In the genomic region with DNA sequence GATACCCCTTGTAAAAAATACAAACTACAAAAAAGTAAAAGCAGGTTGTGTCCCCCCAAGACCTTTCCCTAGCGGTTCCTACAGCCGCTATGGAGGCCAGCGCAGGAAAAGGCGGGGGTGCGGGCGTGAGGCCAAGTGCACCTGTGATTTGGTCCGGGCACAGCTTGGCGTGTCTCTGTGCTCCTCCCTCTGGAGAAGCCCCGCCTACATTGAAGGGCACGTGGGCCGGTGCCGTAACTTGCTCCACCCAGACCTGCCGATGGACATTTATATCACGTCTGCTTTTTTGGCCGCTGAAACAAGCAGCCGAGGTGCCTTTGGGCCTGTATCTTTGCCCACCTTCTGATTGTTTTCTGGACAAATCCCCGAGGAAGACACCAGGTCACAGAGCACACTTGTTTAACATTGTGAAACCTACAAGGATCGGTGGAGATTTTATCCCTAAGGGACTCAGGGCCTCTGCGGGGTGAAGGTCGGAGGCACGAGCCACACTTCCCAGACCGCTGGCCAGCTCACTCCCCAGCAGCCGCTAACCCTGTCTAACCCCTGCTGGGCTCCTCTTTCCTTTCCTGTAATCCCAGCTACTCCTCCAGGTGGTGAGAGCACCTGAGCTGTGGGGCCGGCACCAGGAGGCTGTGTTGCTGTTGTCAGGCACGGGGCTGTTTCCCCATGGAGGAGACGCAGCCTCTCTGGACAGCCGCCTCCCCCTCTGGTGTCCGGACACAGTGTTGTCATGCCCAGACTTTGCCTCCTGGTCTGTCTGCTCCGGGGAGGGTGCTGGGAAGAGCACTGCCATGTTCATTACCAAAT, we compare ENCODE assay signal across 2 cellular contexts.
A peak's percentile ranks its signal among the peaks of the same experiment; 100 is the strongest.
TF ChIP-seq lines count a peak whose summit lies in the region.

No MANE protein-coding gene starts in this region.

TF ChIP-seq in K562, 482 proteins besides CTCF, POLR2A, EP300 and RAD21 (continues in another document):
- TF ChIP-seq, protein P1, sequence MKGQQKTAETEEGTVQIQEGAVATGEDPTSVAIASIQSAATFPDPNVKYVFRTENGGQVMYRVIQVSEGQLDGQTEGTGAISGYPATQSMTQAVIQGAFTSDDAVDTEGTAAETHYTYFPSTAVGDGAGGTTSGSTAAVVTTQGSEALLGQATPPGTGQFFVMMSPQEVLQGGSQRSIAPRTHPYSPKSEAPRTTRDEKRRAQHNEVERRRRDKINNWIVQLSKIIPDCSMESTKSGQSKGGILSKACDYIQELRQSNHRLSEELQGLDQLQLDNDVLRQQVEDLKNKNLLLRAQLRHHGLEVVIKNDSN (CRISPR knock-in tag; IDR thresholded peaks at IDR 0.05) = peak; percentile 94
- TF ChIP-seq KDM5B (IDR thresholded peaks at IDR 0.05; ENCODE audit: insufficient replicate concordance, low read depth, low read length) (no peak), CREBBP (IDR thresholded peaks at IDR 0.05; ENCODE audit: low read depth, low read length) (no peak), ERF (CRISPR knock-in tag; IDR thresholded peaks at IDR 0.05) (no peak), CEBPB (tag; IDR thresholded peaks at IDR 0.05) (peak; percentile 31; the same call in 1 of the 2 replicates), SIX5 (IDR thresholded peaks at IDR 0.05; ENCODE audit: borderline replicate concordance in 1 of 2, insufficient read depth in 1 of 2, low read depth in 1 of 2, low read length in 2 of 2) (no peak), HDGF (IDR thresholded peaks at IDR 0.05) (no peak), RAD51 (IDR thresholded peaks at IDR 0.05; ENCODE audit: borderline replicate concordance, low read depth) (peak; percentile 79), MYC (IDR thresholded peaks at IDR 0.05; ENCODE audit: low read depth, low read length) (no peak), MYC (CRISPR knock-in tag; IDR thresholded peaks at IDR 0.05; ENCODE audit: borderline replicate concordance, low read depth) (no peak), PHB (CRISPR knock-in tag; IDR thresholded peaks at IDR 0.05) (no peak), ZNF165 (CRISPR knock-in tag; IDR thresholded peaks at IDR 0.05; ENCODE audit: borderline replicate concordance) (no peak)
- TF ChIP-seq, protein P2, sequence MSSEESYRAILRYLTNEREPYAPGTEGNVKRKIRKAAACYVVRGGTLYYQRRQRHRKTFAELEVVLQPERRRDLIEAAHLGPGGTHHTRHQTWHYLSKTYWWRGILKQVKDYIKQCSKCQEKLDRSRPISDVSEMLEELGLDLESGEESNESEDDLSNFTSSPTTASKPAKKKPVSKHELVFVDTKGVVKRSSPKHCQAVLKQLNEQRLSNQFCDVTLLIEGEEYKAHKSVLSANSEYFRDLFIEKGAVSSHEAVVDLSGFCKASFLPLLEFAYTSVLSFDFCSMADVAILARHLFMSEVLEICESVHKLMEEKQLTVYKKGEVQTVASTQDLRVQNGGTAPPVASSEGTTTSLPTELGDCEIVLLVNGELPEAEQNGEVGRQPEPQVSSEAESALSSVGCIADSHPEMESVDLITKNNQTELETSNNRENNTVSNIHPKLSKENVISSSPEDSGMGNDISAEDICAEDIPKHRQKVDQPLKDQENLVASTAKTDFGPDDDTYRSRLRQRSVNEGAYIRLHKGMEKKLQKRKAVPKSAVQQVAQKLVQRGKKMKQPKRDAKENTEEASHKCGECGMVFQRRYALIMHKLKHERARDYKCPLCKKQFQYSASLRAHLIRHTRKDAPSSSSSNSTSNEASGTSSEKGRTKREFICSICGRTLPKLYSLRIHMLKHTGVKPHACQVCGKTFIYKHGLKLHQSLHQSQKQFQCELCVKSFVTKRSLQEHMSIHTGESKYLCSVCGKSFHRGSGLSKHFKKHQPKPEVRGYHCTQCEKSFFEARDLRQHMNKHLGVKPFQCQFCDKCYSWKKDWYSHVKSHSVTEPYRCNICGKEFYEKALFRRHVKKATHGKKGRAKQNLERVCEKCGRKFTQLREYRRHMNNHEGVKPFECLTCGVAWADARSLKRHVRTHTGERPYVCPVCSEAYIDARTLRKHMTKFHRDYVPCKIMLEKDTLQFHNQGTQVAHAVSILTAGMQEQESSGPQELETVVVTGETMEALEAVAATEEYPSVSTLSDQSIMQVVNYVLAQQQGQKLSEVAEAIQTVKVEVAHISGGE (CRISPR knock-in tag; IDR thresholded peaks at IDR 0.05) = 0 out of 6 replicates have a peak, but pooled peaks of 1 of the 3 experiments have one; percentile 43
- TF ChIP-seq, protein P3, sequence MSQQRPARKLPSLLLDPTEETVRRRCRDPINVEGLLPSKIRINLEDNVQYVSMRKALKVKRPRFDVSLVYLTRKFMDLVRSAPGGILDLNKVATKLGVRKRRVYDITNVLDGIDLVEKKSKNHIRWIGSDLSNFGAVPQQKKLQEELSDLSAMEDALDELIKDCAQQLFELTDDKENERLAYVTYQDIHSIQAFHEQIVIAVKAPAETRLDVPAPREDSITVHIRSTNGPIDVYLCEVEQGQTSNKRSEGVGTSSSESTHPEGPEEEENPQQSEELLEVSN (IDR thresholded peaks at IDR 0.05; ENCODE audit: borderline replicate concordance in 1 of 2, extremely low read depth in 1 of 2, insufficient read depth in 1 of 2, insufficient read length in 1 of 2, low read depth in 1 of 2, low read length in 1 of 2, poor library complexity in 1 of 2, severe bottlenecking in 1 of 2) = peak in 1 of 2 experiments; percentile 23
- TF ChIP-seq, protein P4, sequence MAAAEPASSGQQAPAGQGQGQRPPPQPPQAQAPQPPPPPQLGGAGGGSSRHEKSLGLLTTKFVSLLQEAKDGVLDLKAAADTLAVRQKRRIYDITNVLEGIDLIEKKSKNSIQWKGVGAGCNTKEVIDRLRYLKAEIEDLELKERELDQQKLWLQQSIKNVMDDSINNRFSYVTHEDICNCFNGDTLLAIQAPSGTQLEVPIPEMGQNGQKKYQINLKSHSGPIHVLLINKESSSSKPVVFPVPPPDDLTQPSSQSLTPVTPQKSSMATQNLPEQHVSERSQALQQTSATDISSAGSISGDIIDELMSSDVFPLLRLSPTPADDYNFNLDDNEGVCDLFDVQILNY (CRISPR knock-in tag; IDR thresholded peaks at IDR 0.05) = no peak
- TF ChIP-seq, protein P5, sequence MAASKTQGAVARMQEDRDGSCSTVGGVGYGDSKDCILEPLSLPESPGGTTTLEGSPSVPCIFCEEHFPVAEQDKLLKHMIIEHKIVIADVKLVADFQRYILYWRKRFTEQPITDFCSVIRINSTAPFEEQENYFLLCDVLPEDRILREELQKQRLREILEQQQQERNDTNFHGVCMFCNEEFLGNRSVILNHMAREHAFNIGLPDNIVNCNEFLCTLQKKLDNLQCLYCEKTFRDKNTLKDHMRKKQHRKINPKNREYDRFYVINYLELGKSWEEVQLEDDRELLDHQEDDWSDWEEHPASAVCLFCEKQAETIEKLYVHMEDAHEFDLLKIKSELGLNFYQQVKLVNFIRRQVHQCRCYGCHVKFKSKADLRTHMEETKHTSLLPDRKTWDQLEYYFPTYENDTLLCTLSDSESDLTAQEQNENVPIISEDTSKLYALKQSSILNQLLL (CRISPR knock-in tag; IDR thresholded peaks at IDR 0.05; ENCODE audit: borderline replicate concordance) = no peak

TF ChIP-seq in HepG2, 621 proteins besides CTCF, POLR2A, EP300 and RAD21 (continues in another document):
- 0 out of 2 replicates have a peak, but pooled peaks have one; percentile 52 for TF ChIP-seq ZFY (CRISPR knock-in tag; IDR thresholded peaks at IDR 0.05)
- TF ChIP-seq TBX2 (CRISPR knock-in tag; IDR thresholded peaks at IDR 0.05; ENCODE audit: borderline replicate concordance) = peak; percentile 44; the same call in 1 of the 2 replicates
- no peak for TF ChIP-seq SRSF4 (IDR thresholded peaks at IDR 0.05; ENCODE audit: low read depth, low read length, poor library complexity, severe bottlenecking)
- TF ChIP-seq MAZ (IDR thresholded peaks at IDR 0.05; ENCODE audit: borderline replicate concordance, low read depth, low read length) = no peak
- TF ChIP-seq MAZ (CRISPR knock-in tag; IDR thresholded peaks at IDR 0.05; ENCODE audit: low read depth) = peak; percentile 43; the same call in 1 of the 2 replicates
- TF ChIP-seq IKZF4 (CRISPR knock-in tag; IDR thresholded peaks at IDR 0.05; ENCODE audit: borderline replicate concordance, low read depth, not compliant biosample characterization) = no peak
- TF ChIP-seq, protein P6, sequence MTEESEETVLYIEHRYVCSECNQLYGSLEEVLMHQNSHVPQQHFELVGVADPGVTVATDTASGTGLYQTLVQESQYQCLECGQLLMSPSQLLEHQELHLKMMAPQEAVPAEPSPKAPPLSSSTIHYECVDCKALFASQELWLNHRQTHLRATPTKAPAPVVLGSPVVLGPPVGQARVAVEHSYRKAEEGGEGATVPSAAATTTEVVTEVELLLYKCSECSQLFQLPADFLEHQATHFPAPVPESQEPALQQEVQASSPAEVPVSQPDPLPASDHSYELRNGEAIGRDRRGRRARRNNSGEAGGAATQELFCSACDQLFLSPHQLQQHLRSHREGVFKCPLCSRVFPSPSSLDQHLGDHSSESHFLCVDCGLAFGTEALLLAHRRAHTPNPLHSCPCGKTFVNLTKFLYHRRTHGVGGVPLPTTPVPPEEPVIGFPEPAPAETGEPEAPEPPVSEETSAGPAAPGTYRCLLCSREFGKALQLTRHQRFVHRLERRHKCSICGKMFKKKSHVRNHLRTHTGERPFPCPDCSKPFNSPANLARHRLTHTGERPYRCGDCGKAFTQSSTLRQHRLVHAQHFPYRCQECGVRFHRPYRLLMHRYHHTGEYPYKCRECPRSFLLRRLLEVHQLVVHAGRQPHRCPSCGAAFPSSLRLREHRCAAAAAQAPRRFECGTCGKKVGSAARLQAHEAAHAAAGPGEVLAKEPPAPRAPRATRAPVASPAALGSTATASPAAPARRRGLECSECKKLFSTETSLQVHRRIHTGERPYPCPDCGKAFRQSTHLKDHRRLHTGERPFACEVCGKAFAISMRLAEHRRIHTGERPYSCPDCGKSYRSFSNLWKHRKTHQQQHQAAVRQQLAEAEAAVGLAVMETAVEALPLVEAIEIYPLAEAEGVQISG (CRISPR knock-in tag; IDR thresholded peaks at IDR 0.05) = peak; percentile 38; the same call in 1 of the 2 replicates
- no peak for TF ChIP-seq SNAPC2 (CRISPR knock-in tag; IDR thresholded peaks at IDR 0.05)
- TF ChIP-seq SPEN (CRISPR knock-in tag; IDR thresholded peaks at IDR 0.05; ENCODE audit: low read depth) = no peak
- 0 out of 2 replicates have a peak, but pooled peaks have one; percentile 44 for TF ChIP-seq ZMAT3 (CRISPR knock-in tag; conservative IDR thresholded peaks at IDR 0.05)
- TF ChIP-seq PHF20 (CRISPR knock-in tag; IDR thresholded peaks at IDR 0.05) = no peak
- 0 out of 2 replicates have a peak, but pooled peaks have one; percentile 41 for TF ChIP-seq SIN3A (IDR thresholded peaks at IDR 0.05; ENCODE audit: borderline replicate concordance, low read depth, low read length)
- 0 out of 2 replicates have a peak, but pooled peaks have one; percentile 5 for TF ChIP-seq ZBTB38 (CRISPR knock-in tag; IDR thresholded peaks at IDR 0.05)
- no peak for TF ChIP-seq NBN (conservative IDR thresholded peaks at IDR 0.05)
- peak; percentile 51 for TF ChIP-seq GABPB1 (CRISPR knock-in tag; IDR thresholded peaks at IDR 0.05)
- TF ChIP-seq PHF21A (CRISPR knock-in tag; IDR thresholded peaks at IDR 0.05) = 0 out of 2 replicates have a peak, but pooled peaks have one; percentile 5
- TF ChIP-seq FOXJ3 (CRISPR knock-in tag; IDR thresholded peaks at IDR 0.05; ENCODE audit: borderline replicate concordance) = peak; percentile 45; the same call in 1 of the 2 replicates
- peak; percentile 96 for TF ChIP-seq ZNF768 (CRISPR knock-in tag; IDR thresholded peaks at IDR 0.05)
- peak; percentile 23 for TF ChIP-seq YY1 (IDR thresholded peaks at IDR 0.05; ENCODE audit: insufficient read depth, insufficient replicate concordance, low read depth, low read length)
- 0 out of 2 replicates have a peak, but pooled peaks have one; percentile 68 for TF ChIP-seq ZNF747 (CRISPR knock-in tag; IDR thresholded peaks at IDR 0.05; ENCODE audit: borderline replicate concordance)
- TF ChIP-seq SP1 (IDR thresholded peaks at IDR 0.05) = no peak
- peak; percentile 35; the same call in 1 of the 2 replicates for TF ChIP-seq SP1 (CRISPR knock-in tag; IDR thresholded peaks at IDR 0.05)
- 0 out of 2 replicates have a peak, but pooled peaks have one; percentile 64 for TF ChIP-seq SMYD3 (CRISPR knock-in tag; IDR thresholded peaks at IDR 0.05)
- TF ChIP-seq, protein P7, sequence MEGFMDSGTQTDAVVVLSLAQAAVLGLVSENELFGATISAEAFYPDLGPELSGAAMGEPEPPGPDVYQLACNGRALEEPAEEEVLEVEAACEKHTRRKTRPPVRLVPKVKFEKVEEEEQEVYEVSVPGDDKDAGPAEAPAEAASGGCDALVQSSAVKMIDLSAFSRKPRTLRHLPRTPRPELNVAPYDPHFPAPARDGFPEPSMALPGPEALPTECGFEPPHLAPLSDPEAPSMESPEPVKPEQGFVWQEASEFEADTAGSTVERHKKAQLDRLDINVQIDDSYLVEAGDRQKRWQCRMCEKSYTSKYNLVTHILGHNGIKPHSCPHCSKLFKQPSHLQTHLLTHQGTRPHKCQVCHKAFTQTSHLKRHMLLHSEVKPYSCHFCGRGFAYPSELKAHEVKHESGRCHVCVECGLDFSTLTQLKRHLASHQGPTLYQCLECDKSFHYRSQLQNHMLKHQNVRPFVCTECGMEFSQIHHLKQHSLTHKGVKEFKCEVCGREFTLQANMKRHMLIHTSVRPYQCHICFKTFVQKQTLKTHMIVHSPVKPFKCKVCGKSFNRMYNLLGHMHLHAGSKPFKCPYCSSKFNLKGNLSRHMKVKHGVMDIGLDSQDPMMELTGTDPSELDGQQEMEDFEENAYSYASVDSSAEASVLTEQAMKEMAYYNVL (CRISPR knock-in tag; IDR thresholded peaks at IDR 0.05; ENCODE audit: borderline replicate concordance) = 0 out of 2 replicates have a peak, but pooled peaks have one; percentile 25
- peak; percentile 62; the same call in 1 of the 2 replicates for TF ChIP-seq SP4 (CRISPR knock-in tag; IDR thresholded peaks at IDR 0.05)
- peak; percentile 75 for TF ChIP-seq SKI (IDR thresholded peaks at IDR 0.05; ENCODE audit: partially characterized antibody)
- TF ChIP-seq, protein P8, sequence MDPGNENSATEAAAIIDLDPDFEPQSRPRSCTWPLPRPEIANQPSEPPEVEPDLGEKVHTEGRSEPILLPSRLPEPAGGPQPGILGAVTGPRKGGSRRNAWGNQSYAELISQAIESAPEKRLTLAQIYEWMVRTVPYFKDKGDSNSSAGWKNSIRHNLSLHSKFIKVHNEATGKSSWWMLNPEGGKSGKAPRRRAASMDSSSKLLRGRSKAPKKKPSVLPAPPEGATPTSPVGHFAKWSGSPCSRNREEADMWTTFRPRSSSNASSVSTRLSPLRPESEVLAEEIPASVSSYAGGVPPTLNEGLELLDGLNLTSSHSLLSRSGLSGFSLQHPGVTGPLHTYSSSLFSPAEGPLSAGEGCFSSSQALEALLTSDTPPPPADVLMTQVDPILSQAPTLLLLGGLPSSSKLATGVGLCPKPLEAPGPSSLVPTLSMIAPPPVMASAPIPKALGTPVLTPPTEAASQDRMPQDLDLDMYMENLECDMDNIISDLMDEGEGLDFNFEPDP (CRISPR knock-in tag; conservative IDR thresholded peaks at IDR 0.05) = no peak
- peak; percentile 29; the same call in 1 of the 2 replicates for TF ChIP-seq RBFOX2 (IDR thresholded peaks at IDR 0.05; ENCODE audit: low read depth, low read length)
- 0 out of 2 replicates have a peak, but pooled peaks have one; percentile 16 for TF ChIP-seq FOXA3 (CRISPR knock-in tag; IDR thresholded peaks at IDR 0.05)
- TF ChIP-seq ATF7 (IDR thresholded peaks at IDR 0.05) = no peak
- no peak for TF ChIP-seq ATF7 (CRISPR knock-in tag; IDR thresholded peaks at IDR 0.05)
- TF ChIP-seq, protein P9, sequence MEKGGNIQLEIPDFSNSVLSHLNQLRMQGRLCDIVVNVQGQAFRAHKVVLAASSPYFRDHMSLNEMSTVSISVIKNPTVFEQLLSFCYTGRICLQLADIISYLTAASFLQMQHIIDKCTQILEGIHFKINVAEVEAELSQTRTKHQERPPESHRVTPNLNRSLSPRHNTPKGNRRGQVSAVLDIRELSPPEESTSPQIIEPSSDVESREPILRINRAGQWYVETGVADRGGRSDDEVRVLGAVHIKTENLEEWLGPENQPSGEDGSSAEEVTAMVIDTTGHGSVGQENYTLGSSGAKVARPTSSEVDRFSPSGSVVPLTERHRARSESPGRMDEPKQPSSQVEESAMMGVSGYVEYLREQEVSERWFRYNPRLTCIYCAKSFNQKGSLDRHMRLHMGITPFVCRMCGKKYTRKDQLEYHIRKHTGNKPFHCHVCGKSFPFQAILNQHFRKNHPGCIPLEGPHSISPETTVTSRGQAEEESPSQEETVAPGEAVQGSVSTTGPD (CRISPR knock-in tag; IDR thresholded peaks at IDR 0.05) = 0 out of 2 replicates have a peak, but pooled peaks have one; percentile 0
